In the genomic region with DNA sequence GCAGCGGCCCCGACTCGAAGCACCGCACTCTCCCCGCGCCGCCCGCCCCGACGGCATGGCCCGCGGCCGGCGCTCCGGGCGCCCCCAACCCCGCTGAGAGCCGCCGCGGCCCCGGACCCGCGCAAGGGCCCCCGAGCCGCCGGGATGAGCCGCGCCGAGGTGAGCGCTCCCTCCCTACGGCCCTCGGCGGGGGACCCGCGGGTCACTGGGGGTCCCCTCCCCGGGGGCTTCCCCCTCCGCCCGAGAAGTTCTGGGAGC, we compare ENCODE assay signal across 1 cellular context.
TF ChIP-seq lines count a peak whose summit lies in the region.

No MANE protein-coding gene starts in this region.

TF ChIP-seq in GM12878, 131 proteins besides CTCF, POLR2A, EP300 and RAD21 (continued from another document):
- TF ChIP-seq, protein P1, sequence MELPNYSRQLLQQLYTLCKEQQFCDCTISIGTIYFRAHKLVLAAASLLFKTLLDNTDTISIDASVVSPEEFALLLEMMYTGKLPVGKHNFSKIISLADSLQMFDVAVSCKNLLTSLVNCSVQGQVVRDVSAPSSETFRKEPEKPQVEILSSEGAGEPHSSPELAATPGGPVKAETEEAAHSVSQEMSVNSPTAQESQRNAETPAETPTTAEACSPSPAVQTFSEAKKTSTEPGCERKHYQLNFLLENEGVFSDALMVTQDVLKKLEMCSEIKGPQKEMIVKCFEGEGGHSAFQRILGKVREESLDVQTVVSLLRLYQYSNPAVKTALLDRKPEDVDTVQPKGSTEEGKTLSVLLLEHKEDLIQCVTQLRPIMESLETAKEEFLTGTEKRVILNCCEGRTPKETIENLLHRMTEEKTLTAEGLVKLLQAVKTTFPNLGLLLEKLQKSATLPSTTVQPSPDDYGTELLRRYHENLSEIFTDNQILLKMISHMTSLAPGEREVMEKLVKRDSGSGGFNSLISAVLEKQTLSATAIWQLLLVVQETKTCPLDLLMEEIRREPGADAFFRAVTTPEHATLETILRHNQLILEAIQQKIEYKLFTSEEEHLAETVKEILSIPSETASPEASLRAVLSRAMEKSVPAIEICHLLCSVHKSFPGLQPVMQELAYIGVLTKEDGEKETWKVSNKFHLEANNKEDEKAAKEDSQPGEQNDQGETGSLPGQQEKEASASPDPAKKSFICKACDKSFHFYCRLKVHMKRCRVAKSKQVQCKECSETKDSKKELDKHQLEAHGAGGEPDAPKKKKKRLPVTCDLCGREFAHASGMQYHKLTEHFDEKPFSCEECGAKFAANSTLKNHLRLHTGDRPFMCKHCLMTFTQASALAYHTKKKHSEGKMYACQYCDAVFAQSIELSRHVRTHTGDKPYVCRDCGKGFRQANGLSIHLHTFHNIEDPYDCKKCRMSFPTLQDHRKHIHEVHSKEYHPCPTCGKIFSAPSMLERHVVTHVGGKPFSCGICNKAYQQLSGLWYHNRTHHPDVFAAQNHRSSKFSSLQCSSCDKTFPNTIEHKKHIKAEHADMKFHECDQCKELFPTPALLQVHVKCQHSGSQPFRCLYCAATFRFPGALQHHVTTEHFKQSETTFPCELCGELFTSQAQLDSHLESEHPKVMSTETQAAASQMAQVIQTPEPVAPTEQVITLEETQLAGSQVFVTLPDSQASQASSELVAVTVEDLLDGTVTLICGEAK (IDR thresholded peaks at IDR 0.05; ENCODE audit: borderline replicate concordance) = no peak
- TF ChIP-seq CREB1 (IDR thresholded peaks at IDR 0.05; ENCODE audit: low read depth) (no peak), LARP7 (IDR thresholded peaks at IDR 0.05) (peak; percentile 28; the same call in 1 of the 2 replicates), ZNF217 (IDR thresholded peaks at IDR 0.05) (0 out of 2 replicates have a peak, but pooled peaks have one; percentile 31), SPI1 (IDR thresholded peaks at IDR 0.05; ENCODE audit: borderline replicate concordance, insufficient read depth, low read depth, low read length) (no peak), POLR2AphosphoS2 (IDR thresholded peaks at IDR 0.05; ENCODE audit: low read depth, low read length) (no peak), CHD2 (IDR thresholded peaks at IDR 0.05; ENCODE audit: borderline replicate concordance, low read depth, low read length) (no peak), MTA2 (IDR thresholded peaks at IDR 0.05; ENCODE audit: low read depth) (no peak), GATAD2B (conservative IDR thresholded peaks at IDR 0.05; ENCODE audit: low read depth) (no peak), NR2C2 (IDR thresholded peaks at IDR 0.05; ENCODE audit: borderline replicate concordance, control insufficient read depth, insufficient read length, low read depth) (no peak), SIX5 (IDR thresholded peaks at IDR 0.05; ENCODE audit: low read depth, low read length, severe bottlenecking) (no peak), IKZF1 (conservative IDR thresholded peaks at IDR 0.05) (peak; percentile 84), BCL11A (IDR thresholded peaks at IDR 0.05; ENCODE audit: low read depth, low read length) (no peak)
- TF ChIP-seq, protein P2, sequence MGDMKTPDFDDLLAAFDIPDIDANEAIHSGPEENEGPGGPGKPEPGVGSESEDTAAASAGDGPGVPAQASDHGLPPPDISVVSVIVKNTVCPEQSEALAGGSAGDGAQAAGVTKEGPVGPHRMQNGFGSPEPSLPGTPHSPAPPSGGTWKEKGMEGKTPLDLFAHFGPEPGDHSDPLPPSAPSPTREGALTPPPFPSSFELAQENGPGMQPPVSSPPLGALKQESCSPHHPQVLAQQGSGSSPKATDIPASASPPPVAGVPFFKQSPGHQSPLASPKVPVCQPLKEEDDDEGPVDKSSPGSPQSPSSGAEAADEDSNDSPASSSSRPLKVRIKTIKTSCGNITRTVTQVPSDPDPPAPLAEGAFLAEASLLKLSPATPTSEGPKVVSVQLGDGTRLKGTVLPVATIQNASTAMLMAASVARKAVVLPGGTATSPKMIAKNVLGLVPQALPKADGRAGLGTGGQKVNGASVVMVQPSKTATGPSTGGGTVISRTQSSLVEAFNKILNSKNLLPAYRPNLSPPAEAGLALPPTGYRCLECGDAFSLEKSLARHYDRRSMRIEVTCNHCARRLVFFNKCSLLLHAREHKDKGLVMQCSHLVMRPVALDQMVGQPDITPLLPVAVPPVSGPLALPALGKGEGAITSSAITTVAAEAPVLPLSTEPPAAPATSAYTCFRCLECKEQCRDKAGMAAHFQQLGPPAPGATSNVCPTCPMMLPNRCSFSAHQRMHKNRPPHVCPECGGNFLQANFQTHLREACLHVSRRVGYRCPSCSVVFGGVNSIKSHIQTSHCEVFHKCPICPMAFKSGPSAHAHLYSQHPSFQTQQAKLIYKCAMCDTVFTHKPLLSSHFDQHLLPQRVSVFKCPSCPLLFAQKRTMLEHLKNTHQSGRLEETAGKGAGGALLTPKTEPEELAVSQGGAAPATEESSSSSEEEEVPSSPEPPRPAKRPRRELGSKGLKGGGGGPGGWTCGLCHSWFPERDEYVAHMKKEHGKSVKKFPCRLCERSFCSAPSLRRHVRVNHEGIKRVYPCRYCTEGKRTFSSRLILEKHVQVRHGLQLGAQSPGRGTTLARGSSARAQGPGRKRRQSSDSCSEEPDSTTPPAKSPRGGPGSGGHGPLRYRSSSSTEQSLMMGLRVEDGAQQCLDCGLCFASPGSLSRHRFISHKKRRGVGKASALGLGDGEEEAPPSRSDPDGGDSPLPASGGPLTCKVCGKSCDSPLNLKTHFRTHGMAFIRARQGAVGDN (IDR thresholded peaks at IDR 0.05) = no peak
- TF ChIP-seq, protein P3, sequence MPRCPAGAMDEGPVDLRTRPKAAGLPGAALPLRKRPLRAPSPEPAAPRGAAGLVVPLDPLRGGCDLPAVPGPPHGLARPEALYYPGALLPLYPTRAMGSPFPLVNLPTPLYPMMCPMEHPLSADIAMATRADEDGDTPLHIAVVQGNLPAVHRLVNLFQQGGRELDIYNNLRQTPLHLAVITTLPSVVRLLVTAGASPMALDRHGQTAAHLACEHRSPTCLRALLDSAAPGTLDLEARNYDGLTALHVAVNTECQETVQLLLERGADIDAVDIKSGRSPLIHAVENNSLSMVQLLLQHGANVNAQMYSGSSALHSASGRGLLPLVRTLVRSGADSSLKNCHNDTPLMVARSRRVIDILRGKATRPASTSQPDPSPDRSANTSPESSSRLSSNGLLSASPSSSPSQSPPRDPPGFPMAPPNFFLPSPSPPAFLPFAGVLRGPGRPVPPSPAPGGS (IDR thresholded peaks at IDR 0.05; ENCODE audit: borderline replicate concordance, insufficient read depth, low read depth, low read length, poor library complexity, severe bottlenecking) = no peak
- TF ChIP-seq, protein P4, sequence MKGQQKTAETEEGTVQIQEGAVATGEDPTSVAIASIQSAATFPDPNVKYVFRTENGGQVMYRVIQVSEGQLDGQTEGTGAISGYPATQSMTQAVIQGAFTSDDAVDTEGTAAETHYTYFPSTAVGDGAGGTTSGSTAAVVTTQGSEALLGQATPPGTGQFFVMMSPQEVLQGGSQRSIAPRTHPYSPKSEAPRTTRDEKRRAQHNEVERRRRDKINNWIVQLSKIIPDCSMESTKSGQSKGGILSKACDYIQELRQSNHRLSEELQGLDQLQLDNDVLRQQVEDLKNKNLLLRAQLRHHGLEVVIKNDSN (IDR thresholded peaks at IDR 0.05; ENCODE audit: borderline replicate concordance, extremely low read length, insufficient read depth, low read depth, low read length) = no peak
- TF ChIP-seq, protein P5, sequence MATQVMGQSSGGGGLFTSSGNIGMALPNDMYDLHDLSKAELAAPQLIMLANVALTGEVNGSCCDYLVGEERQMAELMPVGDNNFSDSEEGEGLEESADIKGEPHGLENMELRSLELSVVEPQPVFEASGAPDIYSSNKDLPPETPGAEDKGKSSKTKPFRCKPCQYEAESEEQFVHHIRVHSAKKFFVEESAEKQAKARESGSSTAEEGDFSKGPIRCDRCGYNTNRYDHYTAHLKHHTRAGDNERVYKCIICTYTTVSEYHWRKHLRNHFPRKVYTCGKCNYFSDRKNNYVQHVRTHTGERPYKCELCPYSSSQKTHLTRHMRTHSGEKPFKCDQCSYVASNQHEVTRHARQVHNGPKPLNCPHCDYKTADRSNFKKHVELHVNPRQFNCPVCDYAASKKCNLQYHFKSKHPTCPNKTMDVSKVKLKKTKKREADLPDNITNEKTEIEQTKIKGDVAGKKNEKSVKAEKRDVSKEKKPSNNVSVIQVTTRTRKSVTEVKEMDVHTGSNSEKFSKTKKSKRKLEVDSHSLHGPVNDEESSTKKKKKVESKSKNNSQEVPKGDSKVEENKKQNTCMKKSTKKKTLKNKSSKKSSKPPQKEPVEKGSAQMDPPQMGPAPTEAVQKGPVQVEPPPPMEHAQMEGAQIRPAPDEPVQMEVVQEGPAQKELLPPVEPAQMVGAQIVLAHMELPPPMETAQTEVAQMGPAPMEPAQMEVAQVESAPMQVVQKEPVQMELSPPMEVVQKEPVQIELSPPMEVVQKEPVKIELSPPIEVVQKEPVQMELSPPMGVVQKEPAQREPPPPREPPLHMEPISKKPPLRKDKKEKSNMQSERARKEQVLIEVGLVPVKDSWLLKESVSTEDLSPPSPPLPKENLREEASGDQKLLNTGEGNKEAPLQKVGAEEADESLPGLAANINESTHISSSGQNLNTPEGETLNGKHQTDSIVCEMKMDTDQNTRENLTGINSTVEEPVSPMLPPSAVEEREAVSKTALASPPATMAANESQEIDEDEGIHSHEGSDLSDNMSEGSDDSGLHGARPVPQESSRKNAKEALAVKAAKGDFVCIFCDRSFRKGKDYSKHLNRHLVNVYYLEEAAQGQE (IDR thresholded peaks at IDR 0.05; ENCODE audit: low read depth, low read length) = no peak
